In the genomic region with DNA sequence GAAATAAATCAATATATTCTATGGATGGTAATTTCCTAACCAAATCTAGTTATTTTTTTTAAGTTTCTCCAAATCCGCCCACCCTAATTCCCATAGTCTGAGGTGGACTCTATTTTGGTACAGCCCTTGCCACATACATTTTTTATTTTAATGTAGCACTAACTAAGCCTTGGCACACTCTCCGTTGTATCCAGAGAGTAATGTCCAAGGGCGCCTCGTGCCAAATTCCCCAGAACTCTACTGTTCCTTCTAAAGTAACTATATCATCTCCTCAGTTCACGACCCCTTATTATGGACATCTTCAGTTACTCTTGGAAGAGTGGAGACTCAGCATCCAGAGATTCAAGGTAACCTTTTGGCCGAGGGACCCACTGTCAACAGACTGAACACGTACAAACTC, we compare ENCODE assay signal across 13 cellular contexts. TPM values are rescaled to one million over a fixed set of nuclear protein-coding genes. Genes with fewer than 3 reads are reported as not detected.
A peak's percentile ranks its signal among the peaks of the same experiment; 100 is the strongest.
DNase-seq lines count a peak whose midpoint lies in the region; ATAC-seq, FAIRE-seq and TF ChIP-seq lines count a peak whose summit lies in the region.
"Had no signal": no experiment of that assay in that cellular context is flagged by ENCODE, and none has a peak within 500 bp of the region (broad histone marks: within the 10 kb centered on the region; RNA-seq: fewer than 3 reads in every experiment).

No MANE protein-coding gene starts in this region.

- H3K27me3 Mint-ChIP-seq in GM23338 (ENCODE audit: insufficient read depth, low read depth, poor library complexity) = peaks cover 13% of the 10 kb centered on the region
- peaks cover 42% of the 10 kb centered on the region for H3K27me3 Mint-ChIP-seq in brain

- TF ChIP-seq CTCF in GM23338 (conservative IDR thresholded peaks at IDR 0.05; ENCODE audit: low read depth in 2 of 2) = no peak
- TF ChIP-seq CTCF in brain (conservative IDR thresholded peaks at IDR 0.05) = no peak
- TF ChIP-seq CTCF in kidney (IDR thresholded peaks at IDR 0.05; ENCODE audit: borderline replicate concordance, extremely low read depth, insufficient read depth) = no peak

- no peaks in the 10 kb centered on the region for H3K36me3 Mint-ChIP-seq in GM23338 (ENCODE audit: low read depth)
- H3K36me3 Mint-ChIP-seq in brain = no peaks in the 10 kb centered on the region
- H3K36me3 Mint-ChIP-seq: activated naive CD4-positive, alpha-beta T cell treated with anti-CD3 and anti-CD28 coated beads, Interleukin-2, amount 50 U/mL, for 24 hours had no signal

- H3K4me3 ChIP-seq in GM23338 = peak overlapping the region; percentile 72
- peak overlapping the region; percentile 50 to 56 for H3K4me3 ChIP-seq in kidney (ENCODE audit: low read length in 2 of 2)
- peak overlapping the region; percentile 33 to 75 (median 46) for H3K4me3 ChIP-seq in skin epidermis

- no peaks in the 10 kb centered on the region for H3K9me2 ChIP-seq in GM23338 (ENCODE audit: insufficient read depth)

- no peak overlapping the region for H3K9ac ChIP-seq in kidney (ENCODE audit: low read length in 2 of 2)

- no peaks in the 10 kb centered on the region for H3K9me3 ChIP-seq in kidney (ENCODE audit: control insufficient read depth in 1 of 2, low read length in 2 of 2)

- intact Hi-C loops in kidney (cut with DNase I) = no loop called here

- H2AFZ ChIP-seq in GM23338 = peak overlapping the region; percentile 97; the same call in 1 of the 2 replicates

- H3K27ac Mint-ChIP-seq in GM23338 (no peak overlapping the region), brain (peak overlapping the region in 3 of 5 experiments; percentile 29 to 73 (median 35))
- H3K27ac Mint-ChIP-seq: activated naive CD4-positive, alpha-beta T cell treated with anti-CD3 and anti-CD28 coated beads, Interleukin-2, amount 50 U/mL, for 24 hours had no signal

- no peak for FAIRE-seq in kidney (lab: Jason Lieb, UNC)
- FAIRE-seq: RCC 7860 had no signal

- no peaks in the 10 kb centered on the region for H4K20me1 ChIP-seq in GM23338 (replicated peaks; ENCODE audit: insufficient read depth)

- H3K27ac ChIP-seq in GM23338 (ENCODE audit: low read depth) (no peak overlapping the region), kidney (ENCODE audit: low read depth in 2 of 2, low read length in 2 of 2) (no peak overlapping the region), skin epidermis (peak overlapping the region in 20 of 21 experiments; percentile 29 to 93 (median 81))

- ATAC-seq in GM23338 = no peak
- ATAC-seq: activated CD4-positive, CD25-positive, alpha-beta regulatory T cell treated with anti-CD3 and anti-CD28 coated beads, Interleukin-2, amount 50 U/mL, for 24 hours had no signal

- no peaks in the 10 kb centered on the region for H3F3A ChIP-seq in GM23338 (replicated peaks; ENCODE audit: low read depth)

- H3K4me1 ChIP-seq in GM23338 (ENCODE audit: insufficient read depth) (peaks cover 13% of the 10 kb centered on the region), kidney (ENCODE audit: control insufficient read depth in 1 of 2, insufficient read depth in 1 of 2, low read depth in 1 of 2, low read length in 2 of 2) (peaks cover 0 to 5% of the 10 kb centered on the region in 2 donors)

- peaks cover 24% of the 10 kb centered on the region for H3K4me1 Mint-ChIP-seq in GM23338
- H3K4me1 Mint-ChIP-seq in brain = peaks cover 55% of the 10 kb centered on the region
- H3K4me1 Mint-ChIP-seq: activated naive CD4-positive, alpha-beta T cell treated with anti-CD3 and anti-CD28 coated beads, Interleukin-2, amount 50 U/mL, for 24 hours had no signal

- no peaks in the 10 kb centered on the region for H3K36me3 ChIP-seq in GM23338 (ENCODE audit: insufficient read depth)
- no peaks in the 10 kb centered on the region for H3K36me3 ChIP-seq in kidney (ENCODE audit: control insufficient read depth in 1 of 2, insufficient read depth in 2 of 2, low read length in 2 of 2)

- H3K79me2 ChIP-seq in GM23338 (replicated peaks; ENCODE audit: insufficient read depth) = no peaks in the 10 kb centered on the region

- H3K4me3 Mint-ChIP-seq in GM23338 (peak overlapping the region; percentile 73), brain (peak overlapping the region; percentile 63 to 88 (median 83))
- H3K4me3 Mint-ChIP-seq: activated naive CD4-positive, alpha-beta T cell treated with anti-CD3 and anti-CD28 coated beads, Interleukin-2, amount 50 U/mL, for 24 hours had no signal

- no peaks in the 10 kb centered on the region for H3K9me3 Mint-ChIP-seq in GM23338
- no peaks in the 10 kb centered on the region for H3K9me3 Mint-ChIP-seq in brain

- no peak for DNase-seq in GM23338 (ENCODE audit: low spot score)
- no peak for DNase-seq in kidney
- no peak for DNase-seq in AG08396 (ENCODE audit: low spot score)
- DNase-seq in NCI-H1417 treated with DMSO at 0.1 percent for 48 hours (lab: John Stamatoyannopoulos, UW) = no peak
- no peak for DNase-seq in GF-D8 (lab: John Stamatoyannopoulos, UW)
- no peak for DNase-seq in cerebellum (ENCODE audit: low spot score)
- DNase-seq: COR-L47, NCI-H1092 treated with DMSO at 0.1 percent for 48 hours had no signal

- H3K4me2 ChIP-seq in GM23338 = peak overlapping the region; percentile 84

- peaks cover 18% of the 10 kb centered on the region for H3K27me3 ChIP-seq in GM23338 (ENCODE audit: insufficient read depth)

TF ChIP-seq in GM23338, 12 proteins besides CTCF, POLR2A, EP300 and RAD21 (continues in another document):
- TF ChIP-seq, protein P1, sequence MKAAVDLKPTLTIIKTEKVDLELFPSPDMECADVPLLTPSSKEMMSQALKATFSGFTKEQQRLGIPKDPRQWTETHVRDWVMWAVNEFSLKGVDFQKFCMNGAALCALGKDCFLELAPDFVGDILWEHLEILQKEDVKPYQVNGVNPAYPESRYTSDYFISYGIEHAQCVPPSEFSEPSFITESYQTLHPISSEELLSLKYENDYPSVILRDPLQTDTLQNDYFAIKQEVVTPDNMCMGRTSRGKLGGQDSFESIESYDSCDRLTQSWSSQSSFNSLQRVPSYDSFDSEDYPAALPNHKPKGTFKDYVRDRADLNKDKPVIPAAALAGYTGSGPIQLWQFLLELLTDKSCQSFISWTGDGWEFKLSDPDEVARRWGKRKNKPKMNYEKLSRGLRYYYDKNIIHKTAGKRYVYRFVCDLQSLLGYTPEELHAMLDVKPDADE (IDR thresholded peaks at IDR 0.05) = no peak
- TF ChIP-seq EZH2phosphoT487 (IDR thresholded peaks at IDR 0.05; ENCODE audit: unreplicated experiment) (no peak), JUNB (IDR thresholded peaks at IDR 0.05; ENCODE audit: unreplicated experiment) (no peak)

RNA-seq across cellular contexts. Expression of a gene that starts 1.3 kb away (rescaled TPM):
- 4.5 and 7.3 TPM in 2 replicates for total RNA-seq in GM23338 (2014; rRNA removed; shearing (Covaris generic))
- polyA plus RNA-seq in GM23338 (2016; fragmentation: Nextera tagmentation; extraction: Ambion mirVana) (1.4 TPM in 2 replicates), brain (ENCODE audit: insufficient read depth, low read depth, low replicate concordance) (not detected), kidney (ENCODE audit: insufficient read depth, low read depth, low replicate concordance) (0.30 TPM)
- total RNA-seq in kidney (4.2 TPM), cerebellum (2.5 TPM)

Comparison
In these comparisons a context has a peak if more than half of its experiments do, and no peak if none do; other contexts are left out.
1. H3K27ac ChIP-seq: peak in skin epidermis (20 of 21); none in GM23338 (single experiment) and kidney (0 of 2).
2. Peak in every context shown above with its lines, with median percentiles within 50 percentile points of each other: H3K4me3 ChIP-seq.